Comparison of ENCODE assay signal across 9 cellular contexts in the genomic region with DNA sequence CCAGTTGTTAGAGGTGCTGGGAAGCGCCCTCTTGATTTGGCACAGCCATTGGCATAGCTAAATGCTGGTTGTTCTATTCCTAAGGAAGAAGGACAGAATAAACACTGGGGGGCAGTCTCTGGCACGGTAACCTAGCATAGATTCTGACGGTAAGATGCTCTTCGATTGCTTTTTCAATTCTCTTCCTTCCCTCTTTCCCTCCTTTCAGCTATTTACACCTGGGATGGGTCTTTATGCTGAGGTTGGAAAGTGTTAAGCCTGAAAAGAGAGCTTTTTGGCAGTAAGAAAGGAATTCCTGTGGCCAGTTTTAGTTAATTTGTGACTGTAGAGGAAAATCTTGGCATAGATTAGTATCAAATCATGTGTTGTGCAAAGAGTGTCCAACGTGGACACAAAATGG.
DNase-seq lines count a peak whose midpoint lies in the region; ATAC-seq and TF ChIP-seq lines count a peak whose summit lies in the region.
"Had no signal": no experiment of that assay in that cellular context is flagged by ENCODE, and none has a peak within 500 bp of the region (broad histone marks: within the 10 kb centered on the region; RNA-seq: fewer than 3 reads in every experiment).

No MANE protein-coding gene starts in this region.

- intact Hi-C loops in prostate gland (cut with DNase I): loop anchor here (10.0 kb wide), 1 partner anchor 200 kb away; no protein-coding TSS in a partner anchor

- H3K36me3 ChIP-seq in prostate gland: no peaks in the 10 kb centered on the region

- H3K27ac ChIP-seq in 22Rv1 (no peak overlapping the region), prostate gland (no peak overlapping the region)

- DNase-seq in NCI-H748 (lab: John Stamatoyannopoulos, UW; ENCODE audit: unreplicated experiment) (peak; percentile 61), globus pallidus (ENCODE audit: low spot score) (peak; percentile 57), SHP77 (lab: John Stamatoyannopoulos, UW) (no peak), prostate gland (ENCODE audit: low spot score) (no peak), omental fat pad (ENCODE audit: low spot score) (no peak)
- DNase-seq: NCI-H446 treated with DMSO at 0.1 percent for 48 hours had no signal

- ATAC-seq in HG03469 (IDR thresholded peaks at IDR 0.05; ENCODE audit: unreplicated experiment): no peak
- no peak for ATAC-seq in omental fat pad (ENCODE audit: low FRiP score)

- TF ChIP-seq CTCF in 22Rv1 (IDR thresholded peaks at IDR 0.05) (0 out of 2 replicates have a peak, but pooled peaks have one; percentile 10), GM12873 (IDR thresholded peaks at IDR 0.05; ENCODE audit: insufficient read depth, low read depth, low read length, missing control alignments) (peak; percentile 47), prostate gland (IDR thresholded peaks at IDR 0.05) (no peak), omental fat pad (IDR thresholded peaks at IDR 0.05) (no peak)

- H3K9me3 ChIP-seq in prostate gland: no peaks in the 10 kb centered on the region

- H3K4me3 ChIP-seq in prostate gland: no peak overlapping the region

- H3K27me3 ChIP-seq in prostate gland (replicated peaks; ENCODE audit: insufficient read depth): no peaks in the 10 kb centered on the region

- WGBS in prostate gland: 57% methylated on average over 5 of the region's 5 CpGs

- H3K4me1 ChIP-seq in prostate gland (replicated peaks): no peaks in the 10 kb centered on the region

- TF ChIP-seq POLR2A in prostate gland (IDR thresholded peaks at IDR 0.05): no peak

Comparison
In these comparisons a context has a peak if more than half of its experiments do, and no peak if none do; other contexts are left out.
1. CTCF ChIP-seq: peak in 22Rv1 (single experiment) and GM12873 (single experiment); none in prostate gland (0 of 4) and omental fat pad (0 of 3).
2. DNase-seq: peak in NCI-H748 (single experiment) and globus pallidus (single experiment); none in SHP77 (0 of 2), prostate gland (single experiment) and omental fat pad (single experiment).